8 cellular contexts compared by ENCODE assay signal in the genomic region with DNA sequence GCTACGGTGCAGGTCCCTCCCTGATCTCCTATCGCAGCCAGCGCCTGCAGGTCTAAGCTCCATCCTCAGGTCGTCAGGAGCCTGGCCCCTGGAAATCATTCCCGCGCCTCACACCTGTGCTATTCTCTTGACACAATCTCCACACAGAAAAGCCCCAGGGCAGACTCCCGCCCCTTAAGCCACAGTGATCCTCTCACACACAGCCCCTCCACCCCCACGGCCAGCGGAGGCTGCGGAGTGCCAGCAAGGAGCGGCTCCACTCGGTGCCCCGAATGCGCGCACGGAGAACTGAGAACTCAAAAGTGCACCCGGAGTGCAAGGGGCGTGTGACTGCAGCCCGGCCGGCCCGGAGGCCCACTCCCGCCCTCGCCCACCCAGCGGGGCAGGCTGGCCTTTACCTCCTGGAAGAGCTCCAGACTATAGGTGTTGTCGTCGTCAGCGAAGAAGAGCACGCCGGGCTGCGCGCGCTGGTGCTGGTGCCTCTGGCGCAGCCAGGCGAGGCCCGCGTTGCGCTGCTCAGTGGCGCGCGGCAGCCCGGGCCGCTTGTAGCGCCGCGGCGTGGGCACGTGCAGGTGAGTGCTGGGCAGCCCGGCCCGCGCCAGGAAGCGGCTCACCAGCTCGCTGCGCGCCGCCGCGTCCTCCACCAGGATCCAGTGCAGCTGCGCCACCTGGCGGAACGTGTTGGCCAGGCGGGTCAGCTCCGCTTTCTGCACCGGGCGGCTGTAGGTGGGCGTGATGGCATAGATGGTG. TPM values are rescaled to one million over a fixed set of nuclear protein-coding genes. Genes with fewer than 3 reads are reported as not detected.
A peak's percentile ranks its signal among the peaks of the same experiment; 100 is the strongest.
DNase-seq lines count a peak whose midpoint lies in the region; ATAC-seq lines count a peak whose summit lies in the region.

No MANE protein-coding gene starts in this region.

- no peaks in the 10 kb centered on the region for H3K9me3 ChIP-seq in mucosa of rectum (ENCODE audit: control insufficient read depth in 2 of 2, low read length in 2 of 2)

- H3K27me3 ChIP-seq in mucosa of rectum (ENCODE audit: control insufficient read depth in 2 of 2, insufficient read depth in 2 of 2, low read length in 2 of 2), result peaks cover 16 to 39% of the 10 kb centered on the region in 2 donors

- H3K27ac ChIP-seq in mucosa of rectum (ENCODE audit: low read depth in 2 of 2, low read length in 2 of 2), result no peak overlapping the region

- no peaks in the 10 kb centered on the region for H3K36me3 ChIP-seq in mucosa of rectum (ENCODE audit: control insufficient read depth in 2 of 2, insufficient read depth in 2 of 2, low read length in 2 of 2)

- DNase-seq in COLO829 (ENCODE audit: low spot score) (peak; percentile 34), HS-27A (ENCODE audit: low read depth) (peak; percentile 4), NOMO-1 (lab: John Stamatoyannopoulos, UW; ENCODE audit: unreplicated experiment in 2 of 2) (peak; percentile 61 to 65), activated T-cell treated with anti-CD3 and anti-CD28 coated beads for 24 hours (ENCODE audit: low read depth) (peak; percentile 78)
- DNase-seq in stimulated activated CD8-positive, alpha-beta memory T cell treated with anti-CD3 and anti-CD28 coated beads, Interleukin-4, amount 100 ng/mL, for 1 hour (ENCODE audit: low read depth in 2 of 2, low spot score in 1 of 2), result peak; percentile 55 to 70

- H3K4me1 ChIP-seq in mucosa of rectum (ENCODE audit: control insufficient read depth in 2 of 2, insufficient read depth in 2 of 2, low read length in 2 of 2), result peaks cover 7 to 8% of the 10 kb centered on the region in 2 donors

- no peak overlapping the region for H3K9ac ChIP-seq in mucosa of rectum (ENCODE audit: low read depth in 1 of 2, low read length in 2 of 2)

- peak overlapping the region; percentile 60 to 61 for H3K4me3 ChIP-seq in mucosa of rectum (ENCODE audit: low read length in 2 of 2)

- ATAC-seq in GM21360 (IDR thresholded peaks at IDR 0.05; ENCODE audit: unreplicated experiment), result peak; percentile 88
- ATAC-seq in esophagus mucosa, result peak; percentile 98

RNA-seq across cellular contexts. Expression of a gene that starts 1.2 kb away (rescaled TPM):
- not detected for total RNA-seq in esophagus mucosa

Comparison
In these comparisons a context has a peak if more than half of its experiments do, and no peak if none do; other contexts are left out.
1. DNase-seq: peak in every context shown above with its lines; median percentile 78 in activated T-cell treated with anti-CD3 and anti-CD28 coated beads for 24 hours; 63 in NOMO-1; 62 in stimulated activated CD8-positive, alpha-beta memory T cell treated with anti-CD3 and anti-CD28 coated beads, Interleukin-4, amount 100 ng/mL, for 1 hour; 34 in COLO829; 4 in HS-27A.